In the genomic region with DNA sequence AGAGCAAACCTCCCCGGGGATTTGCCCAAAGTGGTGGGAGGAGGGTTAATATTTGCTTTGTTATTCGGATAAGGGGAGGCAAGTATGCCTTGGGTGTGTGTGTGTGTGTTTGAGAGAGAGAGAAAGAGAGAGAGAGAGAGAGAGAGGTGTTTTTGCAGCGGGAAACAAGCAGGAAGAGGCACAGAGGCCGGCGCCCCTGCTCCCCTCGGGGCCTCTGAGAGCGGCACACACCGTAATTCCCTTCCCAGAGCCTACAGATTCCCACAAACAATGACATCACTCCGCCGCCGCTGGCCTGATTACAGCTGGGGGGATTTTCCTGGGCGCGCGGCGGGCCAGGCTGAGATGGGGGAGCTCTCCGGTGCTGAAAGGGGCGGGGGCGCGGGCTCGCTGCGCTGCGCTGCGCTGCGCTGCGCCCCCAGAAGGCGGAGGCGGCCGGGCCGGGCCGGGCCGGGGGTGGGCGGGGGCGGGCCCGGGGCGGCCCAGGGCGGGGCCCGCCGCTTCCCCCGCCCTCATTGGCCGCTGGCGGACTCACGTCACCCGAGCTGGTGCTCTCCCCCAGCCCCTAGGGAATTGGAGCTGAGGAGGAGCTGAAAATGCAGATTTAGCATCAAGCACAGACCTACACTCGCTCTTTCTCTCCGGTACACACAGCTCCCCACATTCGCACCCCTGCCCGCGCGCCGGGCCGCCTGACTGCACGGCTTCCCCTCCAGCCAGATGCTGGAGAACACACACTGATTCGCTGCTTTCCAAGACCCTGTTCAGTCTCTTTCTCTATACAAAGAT, we compare ENCODE assay signal across 9 cellular contexts.
DNase-seq lines count a peak whose midpoint lies in the region; ATAC-seq lines count a peak whose summit lies in the region.
"Had no signal": no experiment of that assay in that cellular context is flagged by ENCODE, and none has a peak within 500 bp of the region (broad histone marks: within the 10 kb centered on the region; RNA-seq: fewer than 3 reads in every experiment).

A gene with protein sequence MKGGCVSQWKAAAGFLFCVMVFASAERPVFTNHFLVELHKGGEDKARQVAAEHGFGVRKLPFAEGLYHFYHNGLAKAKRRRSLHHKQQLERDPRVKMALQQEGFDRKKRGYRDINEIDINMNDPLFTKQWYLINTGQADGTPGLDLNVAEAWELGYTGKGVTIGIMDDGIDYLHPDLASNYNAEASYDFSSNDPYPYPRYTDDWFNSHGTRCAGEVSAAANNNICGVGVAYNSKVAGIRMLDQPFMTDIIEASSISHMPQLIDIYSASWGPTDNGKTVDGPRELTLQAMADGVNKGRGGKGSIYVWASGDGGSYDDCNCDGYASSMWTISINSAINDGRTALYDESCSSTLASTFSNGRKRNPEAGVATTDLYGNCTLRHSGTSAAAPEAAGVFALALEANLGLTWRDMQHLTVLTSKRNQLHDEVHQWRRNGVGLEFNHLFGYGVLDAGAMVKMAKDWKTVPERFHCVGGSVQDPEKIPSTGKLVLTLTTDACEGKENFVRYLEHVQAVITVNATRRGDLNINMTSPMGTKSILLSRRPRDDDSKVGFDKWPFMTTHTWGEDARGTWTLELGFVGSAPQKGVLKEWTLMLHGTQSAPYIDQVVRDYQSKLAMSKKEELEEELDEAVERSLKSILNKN (plus strand): TSS at position 631 of the 789 bp plus-strand sequence. CDS start 266 bp downstream, outside the sequence.

- no peaks in the 10 kb centered on the region for H3K9me3 Mint-ChIP-seq in activated naive CD8-positive, alpha-beta T cell treated with anti-CD3 and anti-CD28 coated beads, Interleukin-2, amount 50 U/mL, for 24 hours

- peak; percentile 98 for DNase-seq in COLO668 (lab: John Stamatoyannopoulos, UW; ENCODE audit: unreplicated experiment)
- DNase-seq in NCI-H146 (lab: John Stamatoyannopoulos, UW): peak; percentile 98
- DNase-seq in hippocampal formation (lab: John Stamatoyannopoulos, UW): peak; percentile 62
- peak; percentile 95 for DNase-seq in retina
- no peak for DNase-seq in activated naive CD8-positive, alpha-beta T cell treated with anti-CD3 and anti-CD28 coated beads, Interleukin-2, amount 50 U/mL, for 24 hours
- no peak for DNase-seq in MV-4-11 (lab: John Stamatoyannopoulos, UW)
- no peak for DNase-seq in activated CD4-positive, alpha-beta T cell treated with anti-CD3 and anti-CD28 coated beads, Interleukin-2, amount 50 U/mL, for 1 hour

- no peaks in the 10 kb centered on the region for H3K36me3 Mint-ChIP-seq in activated naive CD8-positive, alpha-beta T cell treated with anti-CD3 and anti-CD28 coated beads, Interleukin-2, amount 50 U/mL, for 24 hours (ENCODE audit: low read depth)

- peaks cover 58% of the 10 kb centered on the region for H3K27me3 Mint-ChIP-seq in activated naive CD8-positive, alpha-beta T cell treated with anti-CD3 and anti-CD28 coated beads, Interleukin-2, amount 50 U/mL, for 24 hours

- ATAC-seq in activated naive CD8-positive, alpha-beta T cell treated with anti-CD3 and anti-CD28 coated beads, Interleukin-2, amount 50 U/mL, for 24 hours: no peak

- H3K27ac ChIP-seq in angular gyrus (ENCODE audit: low read depth, low read length): peak within 1 kb of the TSS; percentile 67

- H3K4me3 Mint-ChIP-seq in activated naive CD8-positive, alpha-beta T cell treated with anti-CD3 and anti-CD28 coated beads, Interleukin-2, amount 50 U/mL, for 24 hours: no peak within 1 kb of the TSS
- H3K4me3 Mint-ChIP-seq: activated naive CD4-positive, alpha-beta T cell treated with anti-CD3 and anti-CD28 coated beads, Interleukin-2, amount 50 U/mL, for 24 hours had no signal

- H3K4me1 Mint-ChIP-seq in activated naive CD8-positive, alpha-beta T cell treated with anti-CD3 and anti-CD28 coated beads, Interleukin-2, amount 50 U/mL, for 24 hours: no peaks in the 10 kb centered on the region

- no peak within 1 kb of the TSS for H3K27ac Mint-ChIP-seq in activated naive CD8-positive, alpha-beta T cell treated with anti-CD3 and anti-CD28 coated beads, Interleukin-2, amount 50 U/mL, for 24 hours
- H3K27ac Mint-ChIP-seq: activated naive CD4-positive, alpha-beta T cell treated with anti-CD3 and anti-CD28 coated beads, Interleukin-2, amount 50 U/mL, for 24 hours had no signal

Comparison
In these comparisons a context has a peak if more than half of its experiments do, and no peak if none do; other contexts are left out.
1. DNase-seq: peak in COLO668 (single experiment), NCI-H146 (single experiment), hippocampal formation (2 of 2) and retina (single experiment); none in activated naive CD8-positive, alpha-beta T cell treated with anti-CD3 and anti-CD28 coated beads, Interleukin-2, amount 50 U/mL, for 24 hours (single experiment), MV-4-11 (single experiment) and activated CD4-positive, alpha-beta T cell treated with anti-CD3 and anti-CD28 coated beads, Interleukin-2, amount 50 U/mL, for 1 hour (single experiment).